Comparison of ENCODE assay signal across 8 cellular contexts in the genomic region with DNA sequence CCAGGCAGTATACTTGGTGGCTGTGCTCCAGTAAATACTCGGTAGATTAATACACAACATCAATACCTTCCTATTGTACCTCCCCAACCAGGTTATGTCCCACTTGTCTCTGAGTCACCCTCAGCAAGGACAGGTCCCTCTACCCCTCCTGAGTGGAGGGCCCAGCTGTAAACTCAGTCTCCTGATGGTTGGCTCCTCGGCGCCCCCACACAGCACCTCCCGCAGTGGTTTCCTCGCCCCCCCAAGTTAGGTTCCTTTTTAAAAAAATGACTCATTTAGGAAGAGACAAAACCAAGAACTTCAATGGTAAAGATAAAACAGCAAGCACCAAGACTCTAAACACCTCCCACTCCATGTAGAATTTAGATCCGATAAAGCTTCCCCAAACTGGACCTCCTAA.
DNase-seq lines count a peak whose midpoint lies in the region; ATAC-seq and TF ChIP-seq lines count a peak whose summit lies in the region.

No MANE protein-coding gene starts in this region.

- H3K4me3 Mint-ChIP-seq in naive B cell: peak overlapping the region in 6 of 8 donors; percentile 13 to 87 (median 58)
- no peak overlapping the region for H3K4me3 Mint-ChIP-seq in WTC11

- H3K9me3 Mint-ChIP-seq in naive B cell: peaks cover 0 to 4% (median 0%) of the 10 kb centered on the region in 7 donors
- H3K9me3 Mint-ChIP-seq in WTC11: no peaks in the 10 kb centered on the region

- peak overlapping the region in 6 of 11 experiments; percentile 5 to 69 (median 38); a peak in 9 of 22 replicates for H3K27ac ChIP-seq in BLaER1 treated with 17β-estradiol and CSF1 and Interleukin-3, amounts not matched to agents 10 nM and 100 nM

- H3K27ac Mint-ChIP-seq in naive B cell (peak overlapping the region in 1 of 6 donors; percentile 44), WTC11 (no peak overlapping the region)

- peaks cover 0 to 35% (median 10%) of the 10 kb centered on the region in 11 experiments; a peak in 8 of 22 replicates for H3K36me3 ChIP-seq in BLaER1 treated with 17β-estradiol and CSF1 and Interleukin-3, amounts not matched to agents 10 nM and 100 nM

- no peaks in the 10 kb centered on the region for H3K9me3 ChIP-seq in BLaER1 treated with 17β-estradiol and CSF1 and Interleukin-3, amounts not matched to agents 10 nM and 100 nM (replicated peaks in 1 of 11)

- H3K4me2 ChIP-seq in BLaER1 treated with 17β-estradiol and CSF1 and Interleukin-3, amounts not matched to agents 10 nM and 100 nM: peak overlapping the region; percentile 48 to 88 (median 69)

- POLR2A ChIA-PET in WTC11 (lab: Charles Lee): no interaction called here

- no peak for TF ChIP-seq CTCF in WTC11 (IDR thresholded peaks at IDR 0.05)

- peak overlapping the region in 1 of 11 experiments; percentile 16; a peak in 2 of 22 replicates for H3K9ac ChIP-seq in BLaER1 treated with 17β-estradiol and CSF1 and Interleukin-3, amounts not matched to agents 10 nM and 100 nM

- CTCF ChIA-PET in WTC11 (lab: Charles Lee): interaction anchor here (0.5 to 2.7 kb wide), 2 partner anchors 180 to 274 kb away, joined by 3 to 12 read pairs; no protein-coding TSS in a partner anchor

- ATAC-seq in HG03095 (IDR thresholded peaks at IDR 0.05; ENCODE audit: unreplicated experiment) (peak; percentile 16), naive B cell (ENCODE audit: low read depth in 2 of 2) (no peak), WTC11 (no peak), HG03520 (IDR thresholded peaks at IDR 0.05; ENCODE audit: unreplicated experiment) (no peak), GM18520 (IDR thresholded peaks at IDR 0.05; ENCODE audit: unreplicated experiment) (no peak)

- peaks cover 46 to 96% (median 53%) of the 10 kb centered on the region in 10 experiments for H3K4me1 ChIP-seq in BLaER1 treated with 17β-estradiol and CSF1 and Interleukin-3, amounts not matched to agents 10 nM and 100 nM

- peaks cover 0 to 51% (median 17%) of the 10 kb centered on the region in 11 experiments; a peak in 10 of 22 replicates for H4K20me1 ChIP-seq in BLaER1 treated with 17β-estradiol and CSF1 and Interleukin-3, amounts not matched to agents 10 nM and 100 nM

- H3K4me3 ChIP-seq in BLaER1 treated with 17β-estradiol and CSF1 and Interleukin-3, amounts not matched to agents 10 nM and 100 nM: 0 out of 20 replicates have a peak overlapping the region, but pooled peaks of 1 of the 10 experiments have one; percentile 10

- H3K27me3 Mint-ChIP-seq in naive B cell (peaks cover 0 to 19% (median 5%) of the 10 kb centered on the region in 3 donors), WTC11 (ENCODE audit: low read depth) (no peaks in the 10 kb centered on the region)

- H3K4me1 Mint-ChIP-seq in naive B cell: peaks cover 15 to 18% (median 17%) of the 10 kb centered on the region in 3 donors
- peaks cover 27% of the 10 kb centered on the region for H3K4me1 Mint-ChIP-seq in WTC11

- H3K27me3 ChIP-seq in BLaER1 treated with 17β-estradiol and CSF1 and Interleukin-3, amounts not matched to agents 10 nM and 100 nM: no peaks in the 10 kb centered on the region

- peak; percentile 82 for DNase-seq in activated CD8-positive, alpha-beta memory T cell treated with anti-CD3 and anti-CD28 coated beads for 24 hours
- DNase-seq in naive B cell (no peak), WTC11 (ENCODE audit: low spot score) (no peak), NCI-H82 (lab: John Stamatoyannopoulos, UW) (no peak)

- H3K36me3 Mint-ChIP-seq in naive B cell (no peaks in the 10 kb centered on the region), WTC11 (no peaks in the 10 kb centered on the region)

TF ChIP-seq in WTC11, 78 proteins besides CTCF, POLR2A, EP300 and RAD21 (continues in another document):
- TF ChIP-seq TEAD4 (CRISPR knock-in tag; IDR thresholded peaks at IDR 0.05) (no peak), ESRRA (CRISPR knock-in tag; IDR thresholded peaks at IDR 0.05; ENCODE audit: borderline replicate concordance) (no peak), ZBTB21 (CRISPR knock-in tag; IDR thresholded peaks at IDR 0.05; ENCODE audit: borderline replicate concordance) (no peak), MYBL2 (CRISPR knock-in tag; IDR thresholded peaks at IDR 0.05) (no peak)
- TF ChIP-seq, protein P1, sequence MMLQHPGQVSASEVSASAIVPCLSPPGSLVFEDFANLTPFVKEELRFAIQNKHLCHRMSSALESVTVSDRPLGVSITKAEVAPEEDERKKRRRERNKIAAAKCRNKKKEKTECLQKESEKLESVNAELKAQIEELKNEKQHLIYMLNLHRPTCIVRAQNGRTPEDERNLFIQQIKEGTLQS (CRISPR knock-in tag; conservative IDR thresholded peaks at IDR 0.05): no peak
- TF ChIP-seq, protein P2, sequence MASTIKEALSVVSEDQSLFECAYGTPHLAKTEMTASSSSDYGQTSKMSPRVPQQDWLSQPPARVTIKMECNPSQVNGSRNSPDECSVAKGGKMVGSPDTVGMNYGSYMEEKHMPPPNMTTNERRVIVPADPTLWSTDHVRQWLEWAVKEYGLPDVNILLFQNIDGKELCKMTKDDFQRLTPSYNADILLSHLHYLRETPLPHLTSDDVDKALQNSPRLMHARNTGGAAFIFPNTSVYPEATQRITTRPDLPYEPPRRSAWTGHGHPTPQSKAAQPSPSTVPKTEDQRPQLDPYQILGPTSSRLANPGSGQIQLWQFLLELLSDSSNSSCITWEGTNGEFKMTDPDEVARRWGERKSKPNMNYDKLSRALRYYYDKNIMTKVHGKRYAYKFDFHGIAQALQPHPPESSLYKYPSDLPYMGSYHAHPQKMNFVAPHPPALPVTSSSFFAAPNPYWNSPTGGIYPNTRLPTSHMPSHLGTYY (CRISPR knock-in tag; IDR thresholded peaks at IDR 0.05): no peak
- TF ChIP-seq, protein P3, sequence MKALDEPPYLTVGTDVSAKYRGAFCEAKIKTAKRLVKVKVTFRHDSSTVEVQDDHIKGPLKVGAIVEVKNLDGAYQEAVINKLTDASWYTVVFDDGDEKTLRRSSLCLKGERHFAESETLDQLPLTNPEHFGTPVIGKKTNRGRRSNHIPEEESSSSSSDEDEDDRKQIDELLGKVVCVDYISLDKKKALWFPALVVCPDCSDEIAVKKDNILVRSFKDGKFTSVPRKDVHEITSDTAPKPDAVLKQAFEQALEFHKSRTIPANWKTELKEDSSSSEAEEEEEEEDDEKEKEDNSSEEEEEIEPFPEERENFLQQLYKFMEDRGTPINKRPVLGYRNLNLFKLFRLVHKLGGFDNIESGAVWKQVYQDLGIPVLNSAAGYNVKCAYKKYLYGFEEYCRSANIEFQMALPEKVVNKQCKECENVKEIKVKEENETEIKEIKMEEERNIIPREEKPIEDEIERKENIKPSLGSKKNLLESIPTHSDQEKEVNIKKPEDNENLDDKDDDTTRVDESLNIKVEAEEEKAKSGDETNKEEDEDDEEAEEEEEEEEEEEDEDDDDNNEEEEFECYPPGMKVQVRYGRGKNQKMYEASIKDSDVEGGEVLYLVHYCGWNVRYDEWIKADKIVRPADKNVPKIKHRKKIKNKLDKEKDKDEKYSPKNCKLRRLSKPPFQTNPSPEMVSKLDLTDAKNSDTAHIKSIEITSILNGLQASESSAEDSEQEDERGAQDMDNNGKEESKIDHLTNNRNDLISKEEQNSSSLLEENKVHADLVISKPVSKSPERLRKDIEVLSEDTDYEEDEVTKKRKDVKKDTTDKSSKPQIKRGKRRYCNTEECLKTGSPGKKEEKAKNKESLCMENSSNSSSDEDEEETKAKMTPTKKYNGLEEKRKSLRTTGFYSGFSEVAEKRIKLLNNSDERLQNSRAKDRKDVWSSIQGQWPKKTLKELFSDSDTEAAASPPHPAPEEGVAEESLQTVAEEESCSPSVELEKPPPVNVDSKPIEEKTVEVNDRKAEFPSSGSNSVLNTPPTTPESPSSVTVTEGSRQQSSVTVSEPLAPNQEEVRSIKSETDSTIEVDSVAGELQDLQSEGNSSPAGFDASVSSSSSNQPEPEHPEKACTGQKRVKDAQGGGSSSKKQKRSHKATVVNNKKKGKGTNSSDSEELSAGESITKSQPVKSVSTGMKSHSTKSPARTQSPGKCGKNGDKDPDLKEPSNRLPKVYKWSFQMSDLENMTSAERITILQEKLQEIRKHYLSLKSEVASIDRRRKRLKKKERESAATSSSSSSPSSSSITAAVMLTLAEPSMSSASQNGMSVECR (CRISPR knock-in tag; IDR thresholded peaks at IDR 0.05; ENCODE audit: borderline replicate concordance): no peak
- TF ChIP-seq, protein P4, sequence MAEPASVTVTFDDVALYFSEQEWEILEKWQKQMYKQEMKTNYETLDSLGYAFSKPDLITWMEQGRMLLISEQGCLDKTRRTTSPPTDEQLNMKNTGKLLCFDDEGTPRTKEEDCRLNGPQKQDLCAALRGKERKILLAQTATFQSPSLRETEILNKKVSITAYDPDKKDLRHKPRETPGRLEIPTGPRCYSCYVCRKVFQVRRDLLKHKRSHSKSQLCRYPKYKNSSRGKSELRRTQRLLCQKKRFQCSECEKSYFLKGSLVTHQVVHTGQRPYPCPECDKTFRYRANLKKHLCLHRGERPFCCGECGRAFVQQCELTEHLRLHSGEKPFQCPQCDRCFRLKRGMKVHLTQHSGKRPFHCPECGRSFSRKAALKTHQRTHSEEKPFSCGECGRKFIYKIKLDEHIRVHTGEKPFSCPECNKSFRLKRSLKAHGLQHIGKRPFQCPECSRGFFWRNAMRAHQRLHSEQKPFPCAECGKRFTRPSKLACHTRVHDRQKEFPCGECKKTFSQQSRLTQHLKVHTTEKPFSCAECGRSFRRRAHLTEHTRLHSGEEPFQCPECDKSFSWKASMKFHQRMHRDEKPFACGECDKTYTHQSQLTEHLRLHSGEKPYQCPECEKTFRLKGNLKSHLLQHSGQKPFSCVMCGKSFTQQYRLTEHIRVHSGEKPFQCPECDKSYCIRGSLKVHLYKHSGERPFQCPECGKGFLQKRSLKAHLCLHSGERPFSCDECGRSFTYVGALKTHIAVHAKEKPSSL (CRISPR knock-in tag; conservative IDR thresholded peaks at IDR 0.05): no peak
- TF ChIP-seq, protein P5, sequence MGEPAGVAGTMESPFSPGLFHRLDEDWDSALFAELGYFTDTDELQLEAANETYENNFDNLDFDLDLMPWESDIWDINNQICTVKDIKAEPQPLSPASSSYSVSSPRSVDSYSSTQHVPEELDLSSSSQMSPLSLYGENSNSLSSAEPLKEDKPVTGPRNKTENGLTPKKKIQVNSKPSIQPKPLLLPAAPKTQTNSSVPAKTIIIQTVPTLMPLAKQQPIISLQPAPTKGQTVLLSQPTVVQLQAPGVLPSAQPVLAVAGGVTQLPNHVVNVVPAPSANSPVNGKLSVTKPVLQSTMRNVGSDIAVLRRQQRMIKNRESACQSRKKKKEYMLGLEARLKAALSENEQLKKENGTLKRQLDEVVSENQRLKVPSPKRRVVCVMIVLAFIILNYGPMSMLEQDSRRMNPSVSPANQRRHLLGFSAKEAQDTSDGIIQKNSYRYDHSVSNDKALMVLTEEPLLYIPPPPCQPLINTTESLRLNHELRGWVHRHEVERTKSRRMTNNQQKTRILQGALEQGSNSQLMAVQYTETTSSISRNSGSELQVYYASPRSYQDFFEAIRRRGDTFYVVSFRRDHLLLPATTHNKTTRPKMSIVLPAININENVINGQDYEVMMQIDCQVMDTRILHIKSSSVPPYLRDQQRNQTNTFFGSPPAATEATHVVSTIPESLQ (CRISPR knock-in tag; IDR thresholded peaks at IDR 0.05): no peak
